ENCODE assay signal across 8 cellular contexts in the genomic region with DNA sequence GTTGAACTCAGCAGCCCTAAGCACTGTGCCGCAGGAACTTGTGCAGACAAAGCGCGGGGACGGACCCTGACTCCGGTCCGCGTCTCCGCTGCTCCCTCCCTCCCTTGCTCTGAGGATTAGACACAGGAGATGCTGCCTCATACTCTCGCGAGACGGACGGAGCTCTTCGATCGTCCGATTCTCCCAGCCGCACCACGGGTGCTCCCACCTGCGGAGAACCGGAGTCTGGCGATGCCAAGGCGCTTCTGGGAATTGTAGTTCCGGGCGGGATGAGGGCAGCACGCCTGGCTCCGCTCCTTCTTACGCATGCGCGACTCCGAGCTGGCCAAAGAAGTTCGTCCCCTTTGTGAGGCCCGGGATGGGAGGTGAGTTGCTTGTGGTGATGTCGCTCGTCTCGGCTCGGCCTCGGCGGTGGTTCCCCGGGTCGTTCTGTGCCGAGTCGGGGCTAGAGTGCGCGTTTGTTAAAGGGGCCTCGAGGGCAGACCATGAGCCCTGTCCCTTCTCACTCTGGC. TPM values are rescaled to one million over a fixed set of nuclear protein-coding genes. Genes with fewer than 3 reads are reported as not detected.
A peak's percentile ranks its signal among the peaks of the same experiment; 100 is the strongest.
DNase-seq lines count a peak whose midpoint lies in the region; ATAC-seq and TF ChIP-seq lines count a peak whose summit lies in the region.
"Not testable (repeated sequence)": the region's sequence is repeated elsewhere in the genome, so short reads cannot be mapped to it uniquely, and the experiment has no call there.

A gene (plus strand): TSS at position 340 of the 512 bp plus-strand sequence. CDS start 578 bp downstream, outside the sequence.

- peaks cover 19% of the 10 kb centered on the region for H3K36me3 ChIP-seq in HUES48 (ENCODE audit: control insufficient read depth, insufficient read depth, low read length)
- H3K36me3 ChIP-seq in NT2/D1 (ENCODE audit: insufficient read depth, insufficient read length, low read length); endocrine pancreas (ENCODE audit: control insufficient read depth, insufficient read depth, low read length): not testable (repeated sequence)
- H3K36me3 ChIP-seq in mesenchymal stem cell (ENCODE audit: control insufficient read depth in 1 of 2, insufficient read depth in 2 of 2, low read depth in 1 of 2, low read length in 2 of 2): peaks cover 6 to 13% of the 10 kb centered on the region in 2 experiments

- DNase-seq in Calu3: peak; percentile 92
- DNase-seq in NT2/D1 (ENCODE audit: low read depth, low spot score): peak; percentile 93
- DNase-seq in activated CD8-positive, alpha-beta memory T cell treated with anti-CD3 and anti-CD28 coated beads for 48 hours (ENCODE audit: low read depth in 2 of 3, low spot score in 2 of 3): peak; percentile 67 to 95 (median 91)
- peak; percentile 99 for DNase-seq in mesenchymal stem cell
- DNase-seq in stimulated activated CD8-positive, alpha-beta memory T cell treated with anti-CD3 and anti-CD28 coated beads, Interleukin-12 subunit alpha, Interleukin-12 subunit beta, amount 100 ng/mL, for 24 hours (ENCODE audit: extremely low read depth): peak; percentile 92

- H3K27ac ChIP-seq in HUES48 (ENCODE audit: low read depth, low read length): not testable (repeated sequence)
- H3K27ac ChIP-seq in mesenchymal stem cell (ENCODE audit: low read length, poor library complexity, severe bottlenecking): peak within 1 kb of the TSS; percentile 45

- not testable (repeated sequence) for H3K9me3 ChIP-seq in HUES48 (ENCODE audit: control insufficient read depth, insufficient read depth, low read length); NT2/D1 (ENCODE audit: insufficient read depth, low read length); endocrine pancreas (ENCODE audit: control insufficient read depth, low read length); mesenchymal stem cell (ENCODE audit: control insufficient read depth, low read length)

- under 1% methylated on average over 27 of the region's 44 CpGs for WGBS in mesenchymal stem cell

- H3K9ac ChIP-seq in HUES48 (ENCODE audit: low read depth, low read length) (peak within 1 kb of the TSS; percentile 69), NT2/D1 (ENCODE audit: insufficient read length, low read depth) (peak within 1 kb of the TSS; percentile 72), endocrine pancreas (ENCODE audit: control insufficient read depth, insufficient read depth, low read length) (peak within 1 kb of the TSS; percentile 38), mesenchymal stem cell (ENCODE audit: low read length) (peak within 1 kb of the TSS; percentile 84)

- H3K4me3 Mint-ChIP-seq in Calu3 (ENCODE audit: low read depth, unreplicated experiment): peak within 1 kb of the TSS; percentile 76

- not testable (repeated sequence) for BruUV-seq in Calu3 (replicated peaks; lab: Mats Ljungman, UMichigan)

- peak; percentile 98 for ATAC-seq in GM21423 (IDR thresholded peaks at IDR 0.05; ENCODE audit: unreplicated experiment)

- not testable (repeated sequence) for H3K18ac ChIP-seq in mesenchymal stem cell (ENCODE audit: low read depth in 1 of 2, low read length in 2 of 2)

- H2BK5ac ChIP-seq in mesenchymal stem cell (ENCODE audit: low read depth, low read length, poor library complexity, severe bottlenecking): not testable (repeated sequence)

- CTCF ChIA-PET in Calu3 (lab: Charles Lee): interaction anchor here (1.2 kb wide), 1 partner anchor 48 kb away, joined by 4 read pairs; no protein-coding TSS in a partner anchor

- H3K23ac ChIP-seq in mesenchymal stem cell (ENCODE audit: low read length in 2 of 2): not testable (repeated sequence)

- H2AK5ac ChIP-seq in mesenchymal stem cell (ENCODE audit: low read length, severe bottlenecking): not testable (repeated sequence)

- not testable (repeated sequence) for H2BK120ac ChIP-seq in mesenchymal stem cell (ENCODE audit: low read depth, low read length)

- H2AFZ ChIP-seq in mesenchymal stem cell (ENCODE audit: low read depth, low read length): peak within 1 kb of the TSS; percentile 14

- not testable (repeated sequence) for H3K9me3 Mint-ChIP-seq in Calu3 (ENCODE audit: low read depth, unreplicated experiment)

- not testable (repeated sequence) for H2BK15ac ChIP-seq in mesenchymal stem cell (ENCODE audit: low read depth, poor library complexity, severe bottlenecking)

- not testable (repeated sequence) for H4K91ac ChIP-seq in mesenchymal stem cell (ENCODE audit: low read length)

- not testable (repeated sequence) for H3K27me3 Mint-ChIP-seq in Calu3 (ENCODE audit: unreplicated experiment)

- H2BK12ac ChIP-seq in mesenchymal stem cell (ENCODE audit: low read length in 2 of 2): not testable (repeated sequence)

- TF ChIP-seq CTCF in Calu3 (IDR thresholded peaks at IDR 0.05; ENCODE audit: unreplicated experiment): not testable (repeated sequence)

- not testable (repeated sequence) for H4K8ac ChIP-seq in mesenchymal stem cell (ENCODE audit: low read length)

- peak within 1 kb of the TSS; percentile 47 for H3K27ac Mint-ChIP-seq in Calu3 (ENCODE audit: unreplicated experiment)

- H3K4me2 ChIP-seq in mesenchymal stem cell (ENCODE audit: low read length, poor library complexity, severe bottlenecking): not testable (repeated sequence)

- not testable (repeated sequence) for H3K4ac ChIP-seq in mesenchymal stem cell (ENCODE audit: low read depth in 1 of 2, low read length in 2 of 2)

- intact Hi-C loops in Calu3 (cut with micrococcal nuclease; ENCODE audit: unreplicated experiment): not testable (repeated sequence)

- H3K4me1 ChIP-seq in HUES48 (ENCODE audit: control insufficient read depth, insufficient read depth, low read length); NT2/D1 (ENCODE audit: insufficient read depth, insufficient read length); endocrine pancreas (ENCODE audit: control insufficient read depth, insufficient read depth, low read length); mesenchymal stem cell (ENCODE audit: control insufficient read depth, insufficient read depth, low read depth, low read length): not testable (repeated sequence)

- not testable (repeated sequence) for H3K79me1 ChIP-seq in mesenchymal stem cell (replicated peaks; ENCODE audit: low read length, poor library complexity, severe bottlenecking)

- not testable (repeated sequence) for H3K14ac ChIP-seq in mesenchymal stem cell (ENCODE audit: low read length in 2 of 2)

- peak within 1 kb of the TSS; percentile 75 for H3K4me3 ChIP-seq in HUES48 (ENCODE audit: low read depth, low read length)
- peak within 1 kb of the TSS; percentile 54 for H3K4me3 ChIP-seq in NT2/D1 (ENCODE audit: insufficient read length, low read depth)
- peak within 1 kb of the TSS; percentile 75 for H3K4me3 ChIP-seq in endocrine pancreas (ENCODE audit: control insufficient read depth, insufficient read depth, low read length)
- peak within 1 kb of the TSS; percentile 64 to 78 for H3K4me3 ChIP-seq in mesenchymal stem cell (ENCODE audit: insufficient read depth in 1 of 2, low read depth in 1 of 2, low read length in 2 of 2)

- H3K27me3 ChIP-seq in HUES48 (ENCODE audit: control insufficient read depth, insufficient read depth, low read length); NT2/D1 (ENCODE audit: insufficient read depth, insufficient read length); endocrine pancreas (ENCODE audit: control insufficient read depth, insufficient read depth, low read length); mesenchymal stem cell (ENCODE audit: control insufficient read depth in 1 of 2, insufficient read depth in 1 of 2, low read length in 2 of 2): not testable (repeated sequence)

- not testable (repeated sequence) for H3K4me1 Mint-ChIP-seq in Calu3 (ENCODE audit: low read depth, unreplicated experiment)

- H3K36me3 Mint-ChIP-seq in Calu3 (ENCODE audit: insufficient read depth, unreplicated experiment): not testable (repeated sequence)

RNA-seq across cellular contexts. Expression of the gene that starts here (rescaled TPM):
- 15.3 and 22.3 TPM in 2 replicates for total RNA-seq in Calu3 (2022)
- 11.0 TPM for polyA plus RNA-seq in mesenchymal stem cell (2013, experiment 1 of 2)
- polyA plus RNA-seq in mesenchymal stem cell (2013, experiment 2 of 2): 12.0 TPM
